In genomic region chrX:34770511-34770910, GRCh38 we compare ENCODE assay signal across 19 cellular contexts.
"Had no signal": no experiment of that assay in that cellular context is flagged by ENCODE, and none has a peak within 500 bp of the region (broad histone marks: within the 10 kb centered on the region; RNA-seq: fewer than 3 reads in every experiment).

No MANE protein-coding gene starts in this region.

- H3K27ac Mint-ChIP-seq: endodermal cell; naive thymus-derived CD4-positive, alpha-beta T cell had no signal

- H3K9me3 ChIP-seq: heart left ventricle, neutrophil, right atrium auricular region, sigmoid colon had no signal

- H3K36me3 Mint-ChIP-seq: naive thymus-derived CD4-positive, alpha-beta T cell had no signal

- H3K27me3 Mint-ChIP-seq: naive thymus-derived CD4-positive, alpha-beta T cell had no signal

- DNase-seq: effector CD4-positive, alpha-beta T cell; endodermal cell; erythroblast; heart left ventricle; hippocampal formation; kidney glomerular epithelial cell; mammary epithelial cell; naive thymus-derived CD4-positive, alpha-beta T cell; sigmoid colon; small intestine; stimulated activated CD4-positive, alpha-beta T cell treated with anti-CD3 and anti-CD28 coated beads, Interleukin-12 subunit alpha, Interleukin-12 subunit beta, amount 100 ng/mL, for 4 hours; stimulated activated naive CD4-positive, alpha-beta T cell; trophoblast cell had no signal

- H3K27me3 ChIP-seq: heart left ventricle, neutrophil, right atrium auricular region, sigmoid colon had no signal

- H3K4me3 Mint-ChIP-seq: endodermal cell; naive thymus-derived CD4-positive, alpha-beta T cell had no signal

- H3K4me3 ChIP-seq: coronary artery, heart left ventricle, right atrium auricular region, sigmoid colon had no signal

- H3K36me3 ChIP-seq: heart left ventricle, neutrophil, right atrium auricular region, sigmoid colon had no signal

- H3K27ac ChIP-seq: coronary artery, heart left ventricle, neutrophil, right atrium auricular region, sigmoid colon had no signal

- H3K4me1 Mint-ChIP-seq: naive thymus-derived CD4-positive, alpha-beta T cell had no signal

- FAIRE-seq: endothelial cell of umbilical vein, frontal cortex, islet of Langerhans, small intestine had no signal

- H3K4me1 ChIP-seq: heart left ventricle, right atrium auricular region, sigmoid colon had no signal
